22 cellular contexts compared by ENCODE assay signal in genomic region chr6:161109366-161109765, GRCh38.
DNase-seq lines count a peak whose midpoint lies in the region; ATAC-seq, FAIRE-seq and TF ChIP-seq lines count a peak whose summit lies in the region.
"Had no signal": no experiment of that assay in that cellular context is flagged by ENCODE, and none has a peak within 500 bp of the region (broad histone marks: within the 10 kb centered on the region; RNA-seq: fewer than 3 reads in every experiment).

No MANE protein-coding gene starts in this region.

- H3K9me3 Mint-ChIP-seq in CD4-positive, alpha-beta T cell: no peaks in the 10 kb centered on the region
- H3K9me3 Mint-ChIP-seq in dendritic cell treated with granulocyte-macrophage colony-stimulating factor and Interleukin-4, amounts not matched to agents 40 ng/mL and 50 ng/mL, for 4 days: no peaks in the 10 kb centered on the region
- H3K9me3 Mint-ChIP-seq: CD8-positive, alpha-beta memory T cell; GM23338; H9 had no signal

- POLR2A ChIA-PET in CD4-positive, alpha-beta T cell (lab: Charles Lee): no interaction called here

- intact Hi-C loops in CD4-positive, alpha-beta T cell (cut with DNase I, micrococcal nuclease): loop anchor here in 1 of 2 experiments (5.0 kb wide), 1 partner anchor 263 kb away; no protein-coding TSS in a partner anchor
- intact Hi-C loops in dendritic cell treated with granulocyte-macrophage colony-stimulating factor and Interleukin-4, amounts not matched to agents 40 ng/mL and 50 ng/mL, for 4 days (cut with micrococcal nuclease): loop anchor here (5.0 kb wide), 1 partner anchor 118 kb away; no protein-coding TSS in a partner anchor

- H3K27me3 Mint-ChIP-seq in CD4-positive, alpha-beta T cell: no peaks in the 10 kb centered on the region
- no peaks in the 10 kb centered on the region for H3K27me3 Mint-ChIP-seq in dendritic cell treated with granulocyte-macrophage colony-stimulating factor and Interleukin-4, amounts not matched to agents 40 ng/mL and 50 ng/mL, for 4 days

- CTCF ChIA-PET in CD4-positive, alpha-beta T cell (lab: Charles Lee): interaction anchor here (0.5 to 1.6 kb wide), 2 partner anchors 28 to 261 kb away, joined by 4 to 7 read pairs; no protein-coding TSS in a partner anchor

- TF ChIP-seq CTCF in CD4-positive, alpha-beta T cell (IDR thresholded peaks at IDR 0.05): no peak
- no peak for TF ChIP-seq CTCF in D721Med (IDR thresholded peaks at IDR 0.05; ENCODE audit: insufficient read depth, missing control alignments)

- no peak overlapping the region for H3K27ac ChIP-seq in CD4-positive, alpha-beta T cell (ENCODE audit: low read depth, low read length)
- H3K27ac ChIP-seq in temporal lobe (ENCODE audit: low read depth, low read length): peak overlapping the region; percentile 45
- H3K27ac ChIP-seq: A549; BLaER1 treated with 17β-estradiol and CSF1 and Interleukin-3, amounts not matched to agents 10 nM and 100 nM had no signal

- H3K4me3 Mint-ChIP-seq in CD4-positive, alpha-beta T cell: no peak overlapping the region
- no peak overlapping the region for H3K4me3 Mint-ChIP-seq in dendritic cell treated with granulocyte-macrophage colony-stimulating factor and Interleukin-4, amounts not matched to agents 40 ng/mL and 50 ng/mL, for 4 days
- H3K4me3 Mint-ChIP-seq: CD8-positive, alpha-beta memory T cell; GM23338; H9 had no signal

- no peaks in the 10 kb centered on the region for H3K9me3 ChIP-seq in CD4-positive, alpha-beta T cell (ENCODE audit: control insufficient read depth, low read length)
- H3K9me3 ChIP-seq: A549; BE2C; BLaER1 treated with 17β-estradiol and CSF1 and Interleukin-3, amounts not matched to agents 10 nM and 100 nM had no signal

- H3K27me3 ChIP-seq in CD4-positive, alpha-beta T cell (ENCODE audit: control insufficient read depth, insufficient read depth, low read length): no peaks in the 10 kb centered on the region
- H3K27me3 ChIP-seq: BE2C; BLaER1 treated with 17β-estradiol and CSF1 and Interleukin-3, amounts not matched to agents 10 nM and 100 nM had no signal

- H3K27ac Mint-ChIP-seq in CD4-positive, alpha-beta T cell: peak overlapping the region; percentile 91
- peak overlapping the region; percentile 90 for H3K27ac Mint-ChIP-seq in dendritic cell treated with granulocyte-macrophage colony-stimulating factor and Interleukin-4, amounts not matched to agents 40 ng/mL and 50 ng/mL, for 4 days
- H3K27ac Mint-ChIP-seq: H9 had no signal

- H3K4me1 Mint-ChIP-seq in CD4-positive, alpha-beta T cell (ENCODE audit: low read depth): peaks cover 33% of the 10 kb centered on the region
- peaks cover 77% of the 10 kb centered on the region for H3K4me1 Mint-ChIP-seq in dendritic cell treated with granulocyte-macrophage colony-stimulating factor and Interleukin-4, amounts not matched to agents 40 ng/mL and 50 ng/mL, for 4 days (ENCODE audit: low read depth)
- H3K4me1 Mint-ChIP-seq: GM23338, H9 had no signal

- peaks cover 98% of the 10 kb centered on the region for H3K36me3 Mint-ChIP-seq in CD4-positive, alpha-beta T cell (ENCODE audit: low read depth)
- peaks cover 74% of the 10 kb centered on the region for H3K36me3 Mint-ChIP-seq in dendritic cell treated with granulocyte-macrophage colony-stimulating factor and Interleukin-4, amounts not matched to agents 40 ng/mL and 50 ng/mL, for 4 days (ENCODE audit: low read depth)

- ATAC-seq in CD4-positive, alpha-beta T cell (ENCODE audit: poor library complexity): no peak
- ATAC-seq in GM18520 (IDR thresholded peaks at IDR 0.05; ENCODE audit: unreplicated experiment) (no peak), HG03196 (IDR thresholded peaks at IDR 0.05; ENCODE audit: unreplicated experiment) (no peak)
- ATAC-seq: A549, GM23338, HCT116 had no signal

- FAIRE-seq in D721Med (lab: Jason Lieb, UNC): peak; percentile 48
- FAIRE-seq: A549, G401.6, GM12892, GM19239 had no signal

- no peak for DNase-seq in CD4-positive, alpha-beta T cell
- DNase-seq in D721Med (ENCODE audit: insufficient read length, low spot score) (peak; percentile 51), OCI-M1 (lab: John Stamatoyannopoulos, UW) (no peak)
- DNase-seq: 8988T; ACHN; AML-193; BE2C; CD8-positive, alpha-beta memory T cell; DMS153; DND-41; H9 had no signal
